15 cellular contexts compared by ENCODE assay signal in the genomic region with DNA sequence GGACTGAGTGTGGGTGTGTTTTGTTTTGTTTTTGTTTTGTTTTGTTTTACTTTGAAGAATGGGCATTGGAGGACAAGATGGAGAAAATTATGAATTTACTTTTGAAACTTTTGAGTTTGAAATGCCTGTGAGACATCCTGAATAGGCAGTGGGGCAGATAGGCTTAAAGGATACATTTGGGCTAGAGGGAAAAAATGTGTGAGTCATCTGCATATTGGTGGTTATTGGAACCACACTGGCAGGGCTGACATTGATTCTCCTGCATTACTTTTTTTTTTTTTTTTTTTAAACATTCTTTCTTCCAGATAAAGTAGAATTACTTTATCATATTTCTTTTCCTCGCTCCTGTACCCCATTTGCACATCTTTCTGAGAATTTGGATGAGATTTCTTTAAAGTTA. TPM values are rescaled to one million over a fixed set of nuclear protein-coding genes. Genes with fewer than 3 reads are reported as not detected.
DNase-seq lines count a peak whose midpoint lies in the region; ATAC-seq and TF ChIP-seq lines count a peak whose summit lies in the region.
"Had no signal": no experiment of that assay in that cellular context is flagged by ENCODE, and none has a peak within 500 bp of the region (broad histone marks: within the 10 kb centered on the region; RNA-seq: fewer than 3 reads in every experiment).

No MANE protein-coding gene starts in this region.

- intact Hi-C loops in IMR-90 (cut with micrococcal nuclease), result loop anchor here (1.0 kb wide), 1 partner anchor 94 kb away; no protein-coding TSS in a partner anchor
- intact Hi-C loops in naive thymus-derived CD4-positive, alpha-beta T cell (cut with micrococcal nuclease), result loop anchor here in 1 of 2 donors (10.0 kb wide), 1 partner anchor 184 kb away; no protein-coding TSS in a partner anchor

- CTCF ChIA-PET in IMR-90 (lab: Yijun Ruan, JAX), result no interaction called here
- CTCF ChIA-PET in naive thymus-derived CD4-positive, alpha-beta T cell (lab: Charles Lee), result no interaction called here
- CTCF ChIA-PET in activated CD8-positive, alpha-beta memory T cell treated with anti-CD3 and anti-CD28 coated beads, Interleukin-2, amount 10 ng/mL, durations not matched to agents 7 days and 5 days (lab: Charles Lee), result no interaction called here

- no peak overlapping the region for H3K14ac ChIP-seq in IMR-90 (replicated peaks; ENCODE audit: low read depth, low read length)

- peak overlapping the region in 6 of 9 donors; percentile 1 to 77 (median 44) for H3K27ac Mint-ChIP-seq in naive thymus-derived CD4-positive, alpha-beta T cell
- no peak overlapping the region for H3K27ac Mint-ChIP-seq in activated CD8-positive, alpha-beta memory T cell treated with anti-CD3 and anti-CD28 coated beads, Interleukin-2, amount 10 ng/mL, durations not matched to agents 7 days and 5 days

- ATAC-seq in IMR-90 (ENCODE audit: low read depth) (peak; percentile 63; the same call in 1 of the 2 replicates), HG03097 (IDR thresholded peaks at IDR 0.05; ENCODE audit: low FRiP score, unreplicated experiment) (no peak), HG02884 (IDR thresholded peaks at IDR 0.05; ENCODE audit: unreplicated experiment) (no peak)
- ATAC-seq in naive thymus-derived CD4-positive, alpha-beta T cell, result no peak
- no peak for ATAC-seq in activated CD8-positive, alpha-beta memory T cell treated with anti-CD3 and anti-CD28 coated beads, Interleukin-2, amount 10 ng/mL, durations not matched to agents 7 days and 5 days
- ATAC-seq: GM12878 had no signal

- no peaks in the 10 kb centered on the region for H3K9me3 ChIP-seq in IMR-90 (ENCODE audit: control insufficient read depth, insufficient read depth, low read length)
- H3K9me3 ChIP-seq in naive thymus-derived CD4-positive, alpha-beta T cell (ENCODE audit: control insufficient read depth in 2 of 3, low read length in 3 of 3), result no peaks in the 10 kb centered on the region
- H3K9me3 ChIP-seq: left ventricle myocardium inferior, thyroid gland had no signal

- H3K4me3 ChIP-seq in IMR-90 (ENCODE audit: insufficient read depth, low read depth, low read length) (no peak overlapping the region), astrocyte of the spinal cord (ENCODE audit: low read depth, low read length) (no peak overlapping the region)
- no peak overlapping the region for H3K4me3 ChIP-seq in naive thymus-derived CD4-positive, alpha-beta T cell (ENCODE audit: low read length)
- H3K4me3 ChIP-seq: GM12878, left ventricle myocardium inferior, skin epidermis, thyroid gland had no signal

- H3K4me2 ChIP-seq in IMR-90 (ENCODE audit: low read depth, low read length), result no peak overlapping the region; the same call in 1 of the 2 replicates
- H3K4me2 ChIP-seq: KMS-11 had no signal

- H4K8ac ChIP-seq in IMR-90 (ENCODE audit: low read depth in 2 of 2, low read length in 2 of 2), result no peak overlapping the region

- in situ Hi-C loops in IMR-90 (cut with MboI; ENCODE audit: low sequenced_read_pairs) (no loop called here), astrocyte of the spinal cord (cut with HindIII; ENCODE audit: low sequenced_read_pairs) (no loop called here)

- no peak overlapping the region for H3K56ac ChIP-seq in IMR-90 (ENCODE audit: extremely low read depth, insufficient read depth, low read length)

- peaks cover 13 to 39% (median 18%) of the 10 kb centered on the region in 5 donors for H3K36me3 Mint-ChIP-seq in naive thymus-derived CD4-positive, alpha-beta T cell
- H3K36me3 Mint-ChIP-seq in activated CD8-positive, alpha-beta memory T cell treated with anti-CD3 and anti-CD28 coated beads, Interleukin-2, amount 10 ng/mL, durations not matched to agents 7 days and 5 days, result peaks cover 25% of the 10 kb centered on the region

- H2AFZ ChIP-seq in IMR-90 (replicated peaks; ENCODE audit: low read length, poor library complexity), result no peak overlapping the region

- peaks cover 0 to under 1% (median 0%) of the 10 kb centered on the region in 11 donors for H3K9me3 Mint-ChIP-seq in naive thymus-derived CD4-positive, alpha-beta T cell
- no peaks in the 10 kb centered on the region for H3K9me3 Mint-ChIP-seq in activated CD8-positive, alpha-beta memory T cell treated with anti-CD3 and anti-CD28 coated beads, Interleukin-2, amount 10 ng/mL, durations not matched to agents 7 days and 5 days (ENCODE audit: low read depth)

- no peak overlapping the region for H2BK15ac ChIP-seq in IMR-90 (ENCODE audit: low read depth, low read length)

- H2BK20ac ChIP-seq in IMR-90 (ENCODE audit: low read depth, low read length), result no peak overlapping the region

- H3K36me3 ChIP-seq in IMR-90 (ENCODE audit: control insufficient read depth, insufficient read depth, low read length), result peaks cover 7% of the 10 kb centered on the region; the same call in 1 of the 2 replicates
- H3K36me3 ChIP-seq in naive thymus-derived CD4-positive, alpha-beta T cell (ENCODE audit: control insufficient read depth in 2 of 3, insufficient read depth in 3 of 3, low read length in 3 of 3), result peaks cover 0 to 37% (median 6%) of the 10 kb centered on the region in 3 experiments

- H3K18ac ChIP-seq in IMR-90 (ENCODE audit: low read depth, low read length), result no peak overlapping the region

- peaks cover 4 to 28% (median 24%) of the 10 kb centered on the region in 7 donors for H3K4me1 Mint-ChIP-seq in naive thymus-derived CD4-positive, alpha-beta T cell
- peaks cover 8% of the 10 kb centered on the region for H3K4me1 Mint-ChIP-seq in activated CD8-positive, alpha-beta memory T cell treated with anti-CD3 and anti-CD28 coated beads, Interleukin-2, amount 10 ng/mL, durations not matched to agents 7 days and 5 days

- no peak overlapping the region for H4K91ac ChIP-seq in IMR-90 (ENCODE audit: insufficient read depth, low read depth, low read length)

- no CpG with 5 or more reads among the region's 1 CpG for WGBS in IMR-90 (ENCODE audit: extremely low coverage in 2 of 2, insufficient read length in 1 of 2), 2 experiments

- dilution Hi-C loops in IMR-90 (cut with HindIII; ENCODE audit: low sequenced_read_pairs, unreplicated experiment), result no loop called here

- no peak for TF ChIP-seq RAD21 in IMR-90 (IDR thresholded peaks at IDR 0.05; ENCODE audit: low read length)

- no peak overlapping the region for H4K5ac ChIP-seq in IMR-90 (ENCODE audit: low read depth, low read length)

- H3K79me1 ChIP-seq in IMR-90 (ENCODE audit: low read depth in 1 of 2, low read length in 2 of 2), result peaks cover 0 to 29% of the 10 kb centered on the region in 2 experiments; a peak in 3 of 4 replicates

- H3K27me3 Mint-ChIP-seq in naive thymus-derived CD4-positive, alpha-beta T cell, result no peaks in the 10 kb centered on the region
- H3K27me3 Mint-ChIP-seq in activated CD8-positive, alpha-beta memory T cell treated with anti-CD3 and anti-CD28 coated beads, Interleukin-2, amount 10 ng/mL, durations not matched to agents 7 days and 5 days, result no peaks in the 10 kb centered on the region

- no peaks in the 10 kb centered on the region for H3K27me3 ChIP-seq in IMR-90 (ENCODE audit: control insufficient read depth, insufficient read depth, low read length)
- no peaks in the 10 kb centered on the region for H3K27me3 ChIP-seq in naive thymus-derived CD4-positive, alpha-beta T cell (ENCODE audit: control insufficient read depth in 2 of 2, insufficient read depth in 2 of 2, low read length in 2 of 2)
- H3K27me3 ChIP-seq: thyroid gland had no signal

- H3K4me1 ChIP-seq in IMR-90 (ENCODE audit: control insufficient read depth, insufficient read depth, low read length), result peaks cover 4% of the 10 kb centered on the region; the same call in 1 of the 2 replicates
- H3K4me1 ChIP-seq in naive thymus-derived CD4-positive, alpha-beta T cell (ENCODE audit: control insufficient read depth in 2 of 2, insufficient read depth in 2 of 2, low read length in 2 of 2), result no peaks in the 10 kb centered on the region
- H3K4me1 ChIP-seq: left ventricle myocardium inferior had no signal

- no peaks in the 10 kb centered on the region; the same call in 1 of the 2 replicates for H3K9me1 ChIP-seq in IMR-90 (ENCODE audit: insufficient read depth, low read length)

- DNase-seq in EL, result peak; percentile 82
- DNase-seq in IMR-90, result peak; percentile 66
- peak; percentile 50 for DNase-seq in astrocyte of the spinal cord (ENCODE audit: low read depth, low spot score)
- no peak for DNase-seq in naive thymus-derived CD4-positive, alpha-beta T cell
- DNase-seq in activated CD8-positive, alpha-beta memory T cell treated with anti-CD3 and anti-CD28 coated beads, Interleukin-2, amount 10 ng/mL, durations not matched to agents 7 days and 5 days, result no peak
- DNase-seq: DMS 273 treated with DMSO at 0.1 percent for 48 hours, glutamatergic neuron, left ventricle myocardium inferior, NCI-H2081 treated with DMSO at 0.1 percent for 48 hours, thyroid gland had no signal

- no peak overlapping the region for H3K23ac ChIP-seq in IMR-90 (ENCODE audit: low read depth, low read length)

- no peak overlapping the region for H3K9ac ChIP-seq in IMR-90 (ENCODE audit: low read depth, low read length)
- H3K9ac ChIP-seq: KMS-11 had no signal

- H3K4ac ChIP-seq in IMR-90 (ENCODE audit: low read depth, low read length), result no peak overlapping the region

- no peak overlapping the region for H2BK120ac ChIP-seq in IMR-90 (ENCODE audit: low read depth, low read length)

- POLR2A ChIA-PET in IMR-90 (lab: Charles Lee; ENCODE audit: unreplicated experiment), result no interaction called here
- POLR2A ChIA-PET in naive thymus-derived CD4-positive, alpha-beta T cell (lab: Charles Lee), result no interaction called here

- peaks cover 3% of the 10 kb centered on the region; the same call in 1 of the 2 replicates for H4K20me1 ChIP-seq in IMR-90 (ENCODE audit: insufficient read depth, low read length)

- H2AK9ac ChIP-seq in IMR-90 (replicated peaks; ENCODE audit: low read depth, low read length, poor library complexity), result no peak overlapping the region

- no peak overlapping the region for H2AK5ac ChIP-seq in IMR-90 (ENCODE audit: low read depth, low read length)

- no peak overlapping the region for H3K4me3 Mint-ChIP-seq in naive thymus-derived CD4-positive, alpha-beta T cell
- no peak overlapping the region for H3K4me3 Mint-ChIP-seq in activated CD8-positive, alpha-beta memory T cell treated with anti-CD3 and anti-CD28 coated beads, Interleukin-2, amount 10 ng/mL, durations not matched to agents 7 days and 5 days

- no peak for TF ChIP-seq CTCF in IMR-90 (conservative IDR thresholded peaks at IDR 0.05; ENCODE audit: low read depth, low read length)
- no peak for TF ChIP-seq CTCF in astrocyte of the spinal cord (IDR thresholded peaks at IDR 0.05; ENCODE audit: low read depth, low read length)

- no peak overlapping the region for H3K27ac ChIP-seq in IMR-90 (ENCODE audit: insufficient read depth, low read length)
- H3K27ac ChIP-seq in naive thymus-derived CD4-positive, alpha-beta T cell (ENCODE audit: low read depth, low read length), result no peak overlapping the region
- H3K27ac ChIP-seq: KMS-11, left ventricle myocardium inferior, skin epidermis, thyroid gland had no signal

- TF ChIP-seq POLR2A in IMR-90 (IDR thresholded peaks at IDR 0.05; ENCODE audit: low read depth, low read length), result no peak

- BruUV-seq in IMR-90 (replicated peaks; lab: Mats Ljungman, UMichigan), result no TSS peak

- H2BK5ac ChIP-seq in IMR-90 (ENCODE audit: low read depth, low read length, poor library complexity, severe bottlenecking), result no peak overlapping the region

RNA-seq across cellular contexts. Expression of gene CALML4, which starts 56.1 kb away (rescaled TPM):
- total RNA-seq in IMR-90 (2012; rRNA removed), result 0.36 and 0.56 TPM in 2 replicates
- polyA plus RNA-seq in IMR-90 (2012; rRNA removed), result 0.89 and 1.3 TPM in 2 replicates
- polyA plus RNA-seq in IMR-90 (2012; cell fraction: cytosol; rRNA removed), result 0.25 and 0.43 TPM in 2 replicates
- 2.5 and 7.9 TPM in 2 replicates for polyA plus RNA-seq in IMR-90 (2012; cell fraction: nucleus; rRNA removed; ENCODE audit: low replicate concordance)
- 10 to 100 TPM in 1 of 5 experiments, 1 to 10 TPM in 4; 2.5 to 14.6 (median 3.9) TPM for total RNA-seq in naive thymus-derived CD4-positive, alpha-beta T cell
- polyA plus RNA-seq in naive thymus-derived CD4-positive, alpha-beta T cell, result under 1 TPM; 0.13 to 0.29 TPM
- total RNA-seq in activated CD8-positive, alpha-beta memory T cell treated with anti-CD3 and anti-CD28 coated beads, Interleukin-2, amount 10 ng/mL, durations not matched to agents 7 days and 5 days, result 10 to 100 TPM; 11.1 to 13.1 TPM

Comparison
In these comparisons a context has a peak if more than half of its experiments do, and no peak if none do; other contexts are left out.
1. DNase-seq: peak in EL (single experiment), IMR-90 (single experiment) and astrocyte of the spinal cord (single experiment); none in naive thymus-derived CD4-positive, alpha-beta T cell (0 of 9) and activated CD8-positive, alpha-beta memory T cell treated with anti-CD3 and anti-CD28 coated beads, Interleukin-2, amount 10 ng/mL, durations not matched to agents 7 days and 5 days (single experiment).